ENCODE assay signal across 15 cellular contexts in genomic region chr4:84502955-84503373, GRCh38. TPM values are rescaled to one million over a fixed set of nuclear protein-coding genes. Genes with fewer than 3 reads are reported as not detected.
"Had no signal": no experiment of that assay in that cellular context is flagged by ENCODE, and none has a peak within 500 bp of the region (broad histone marks: within the 10 kb centered on the region; RNA-seq: fewer than 3 reads in every experiment).

No MANE protein-coding gene starts in this region.

- H3K9me3 Mint-ChIP-seq: stimulated activated naive CD8-positive, alpha-beta T cell treated with anti-CD3 and anti-CD28 coated beads, Interleukin-15, amount 100 ng/mL, for 72 hours had no signal

- H3K27ac Mint-ChIP-seq: activated naive CD4-positive, alpha-beta T cell treated with anti-CD3 and anti-CD28 coated beads, Interleukin-2, amount 50 U/mL, for 72 hours; activated T-helper 2 cell treated with anti-CD3 and anti-CD28 coated beads, Interferon-gamma antibody, Interleukin-2, Interleukin-4, amounts not matched to agents 10 μg/mL and 5 μg/mL and 100 μg/mL, durations not matched to agents 14 hours and 24 hours and 36 hours; nephron; stimulated activated naive CD8-positive, alpha-beta T cell treated with anti-CD3 and anti-CD28 coated beads, Interleukin-15, amount 100 ng/mL, for 72 hours had no signal

- DNase-seq: activated CD4-positive, alpha-beta T cell treated with anti-CD3 and anti-CD28 coated beads, Interleukin-2, amount 50 U/mL, for 4 hours; foreskin keratinocyte; head of caudate nucleus; left cardiac atrium; lower lobe of right lung; pancreas; stimulated activated CD4-positive, alpha-beta T cell treated with anti-CD3 and anti-CD28 coated beads, Interleukin-1b, Interleukin-23, amount 100 ng/mL, for 48 hours; stimulated activated naive CD8-positive, alpha-beta T cell treated with anti-CD3 and anti-CD28 coated beads, Interleukin-15, amount 100 ng/mL, for 72 hours; SW 1271; upper lobe of left lung had no signal

- ATAC-seq: activated CD4-positive, CD25-positive, alpha-beta regulatory T cell treated with anti-CD3 and anti-CD28 coated beads, Interleukin-2, amount 50 U/mL, for 24 hours; activated naive CD4-positive, alpha-beta T cell treated with anti-CD3 and anti-CD28 coated beads, Interleukin-2, amount 50 U/mL, for 72 hours; foreskin keratinocyte; left cardiac atrium; lower lobe of right lung; pancreas; stimulated activated naive CD8-positive, alpha-beta T cell treated with anti-CD3 and anti-CD28 coated beads, Interleukin-15, amount 100 ng/mL, for 72 hours had no signal

- H3K27ac ChIP-seq: foreskin keratinocyte, lower lobe of right lung, pancreas, upper lobe of left lung had no signal

- H3K4me3 Mint-ChIP-seq: stimulated activated naive CD8-positive, alpha-beta T cell treated with anti-CD3 and anti-CD28 coated beads, Interleukin-15, amount 100 ng/mL, for 72 hours had no signal

- H3K4me1 ChIP-seq: foreskin keratinocyte had no signal

- H3K4me3 ChIP-seq: lower lobe of right lung, pancreas, upper lobe of left lung had no signal

- H3K9me3 ChIP-seq: lower lobe of right lung had no signal

- H3K36me3 ChIP-seq: lower lobe of right lung, pancreas, upper lobe of left lung had no signal

RNA-seq across cellular contexts. Expression of gene NKX6-1, which starts 3.9 kb away (rescaled TPM):
- total RNA-seq: activated naive CD4-positive, alpha-beta T cell treated with anti-CD3 and anti-CD28 coated beads, Interleukin-2, amount 50 U/mL, for 72 hours; activated T-helper 2 cell treated with anti-CD3 and anti-CD28 coated beads, Interferon-gamma antibody, Interleukin-2, Interleukin-4, amounts not matched to agents 10 μg/mL and 5 μg/mL and 100 μg/mL, durations not matched to agents 14 hours and 24 hours and 36 hours; foreskin keratinocyte; left cardiac atrium; lower lobe of right lung; temporal lobe had no signal
- polyA plus RNA-seq: foreskin keratinocyte had no signal
